ENCODE assay signal across 9 cellular contexts in genomic region chr1:198655464-198656121, GRCh38. TPM values are rescaled to one million over a fixed set of nuclear protein-coding genes. Genes with fewer than 3 reads are reported as not detected.
DNase-seq lines count a peak whose midpoint lies in the region; ATAC-seq, FAIRE-seq and TF ChIP-seq lines count a peak whose summit lies in the region.
"Had no signal": no experiment of that assay in that cellular context is flagged by ENCODE, and none has a peak within 500 bp of the region (broad histone marks: within the 10 kb centered on the region; RNA-seq: fewer than 3 reads in every experiment).

No MANE protein-coding gene starts in this region.

- no peak for TF ChIP-seq CTCF in lower lobe of right lung (IDR thresholded peaks at IDR 0.05)
- TF ChIP-seq CTCF in GM10266 (IDR thresholded peaks at IDR 0.05; ENCODE audit: control insufficient read depth, insufficient read depth, low read depth, missing control alignments) = no peak

- no peaks in the 10 kb centered on the region for H3K36me3 ChIP-seq in lower lobe of right lung

- no peaks in the 10 kb centered on the region for H3K9me3 ChIP-seq in lower lobe of right lung

- peaks cover 18% of the 10 kb centered on the region for H3K4me1 ChIP-seq in lower lobe of right lung

- no peak for FAIRE-seq in RCC 7860 (lab: Jason Lieb, UNC)

- ATAC-seq in GM19395 (IDR thresholded peaks at IDR 0.05; ENCODE audit: unreplicated experiment) (peak; percentile 32), lower lobe of right lung (peak in 1 of 2 donors; percentile 33)

- H3K27ac ChIP-seq in lower lobe of right lung = peak overlapping the region; percentile 14

- intact Hi-C loops in lower lobe of right lung (cut with DNase I) = no loop called here

- peak; percentile 53 for DNase-seq in CD1c-positive myeloid dendritic cell (ENCODE audit: extremely low spot score)
- peak; percentile 9 for DNase-seq in RCC 7860 (ENCODE audit: low spot score)
- no peak for DNase-seq in lower lobe of right lung
- no peak for DNase-seq in GM10266 (ENCODE audit: extremely low spot score)
- no peak for DNase-seq in superior temporal gyrus (ENCODE audit: extremely low spot score)
- no peak for DNase-seq in foreskin melanocyte
- no peak for DNase-seq in GDM1 (lab: John Stamatoyannopoulos, UW)

- no peaks in the 10 kb centered on the region for H3K27me3 ChIP-seq in lower lobe of right lung (ENCODE audit: low read depth)

- H3K4me3 ChIP-seq in lower lobe of right lung = no peak overlapping the region

RNA-seq across cellular contexts. Expression of gene PTPRC, which starts 16.8 kb away (rescaled TPM):
- total RNA-seq in lower lobe of right lung = 214 TPM
- total RNA-seq: dermis microvascular lymphatic vessel endothelial cell had no signal

Comparison
In these comparisons a context has a peak if more than half of its experiments do, and no peak if none do; other contexts are left out.
1. DNase-seq: peak in CD1c-positive myeloid dendritic cell (single experiment) and RCC 7860 (single experiment); none in lower lobe of right lung (single experiment), GM10266 (single experiment), superior temporal gyrus (single experiment), foreskin melanocyte (single experiment) and GDM1 (single experiment).